Comparison of ENCODE assay signal across 8 cellular contexts in the genomic region with DNA sequence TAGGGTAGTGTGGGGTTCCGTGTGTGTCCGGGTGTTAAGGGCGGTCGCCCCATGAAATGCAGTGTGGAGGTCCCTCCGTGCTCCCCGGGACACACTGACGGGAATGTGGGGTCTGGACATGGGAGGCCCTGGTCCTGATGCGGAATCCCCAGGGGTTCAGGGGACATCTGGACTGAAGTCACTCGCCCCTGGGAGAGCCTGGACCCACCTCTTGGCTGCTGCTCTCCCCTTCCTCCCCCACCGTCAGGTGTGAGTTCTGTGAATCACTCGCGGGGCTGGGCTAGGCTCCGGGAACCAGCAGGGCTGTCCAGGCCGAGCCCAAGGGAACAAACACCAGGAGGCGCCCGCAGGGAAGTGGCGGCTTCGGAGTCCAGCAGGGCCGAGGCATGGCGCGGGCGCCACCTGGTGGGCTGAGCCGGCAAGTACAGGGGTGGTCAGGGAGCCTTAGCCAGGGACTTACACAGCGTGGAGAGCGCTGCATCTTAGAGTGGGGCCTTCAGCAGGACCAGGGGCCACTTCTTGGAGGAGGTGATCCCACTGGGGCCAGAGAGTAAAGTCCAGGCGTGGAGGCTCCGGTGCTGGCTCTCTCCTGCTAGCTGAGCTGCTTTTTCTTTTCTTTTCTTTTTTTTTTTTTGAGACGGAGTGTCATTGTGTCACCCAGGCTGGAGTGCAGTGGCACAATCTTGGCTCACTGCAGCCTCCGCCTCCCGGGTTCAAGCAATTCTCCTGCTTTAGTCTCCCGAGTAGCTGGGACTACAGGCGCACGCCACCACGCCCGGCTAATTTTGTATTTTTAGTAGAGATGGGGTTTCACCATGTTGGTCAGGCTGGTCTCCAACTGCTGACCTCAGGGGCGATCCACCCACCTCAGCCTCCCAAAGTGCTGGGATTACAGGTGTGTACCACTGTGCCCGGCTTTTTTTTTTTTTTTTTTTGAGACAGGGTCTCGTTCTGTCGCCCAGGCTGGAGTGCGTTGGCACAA. TPM values are rescaled to one million over a fixed set of nuclear protein-coding genes. Genes with fewer than 3 reads are reported as not detected.
DNase-seq lines count a peak whose midpoint lies in the region; ATAC-seq and TF ChIP-seq lines count a peak whose summit lies in the region.

No MANE protein-coding gene starts in this region.

- intact Hi-C loops in breast epithelium (cut with DNase I; ENCODE audit: low total_unique reads) = loop anchor here (5.0 kb wide), 1 partner anchor 816 kb away; no protein-coding TSS in a partner anchor

- H3K4me3 ChIP-seq in breast epithelium = peak overlapping the region in 1 of 3 donors; percentile 26

- H3K4me1 ChIP-seq in breast epithelium = no peaks in the 10 kb centered on the region

- H3K36me3 ChIP-seq in breast epithelium = no peaks in the 10 kb centered on the region

- no peaks in the 10 kb centered on the region for H3K27me3 ChIP-seq in breast epithelium

- ATAC-seq in GM18511 (IDR thresholded peaks at IDR 0.05; ENCODE audit: unreplicated experiment) (peak; percentile 94), HG03108 (IDR thresholded peaks at IDR 0.05; ENCODE audit: unreplicated experiment) (peak; percentile 77), WTC11 (peak; percentile 86)

- H3K27me3 Mint-ChIP-seq in WTC11 (ENCODE audit: low read depth) = no peaks in the 10 kb centered on the region

- TF ChIP-seq CTCF in WTC11 (IDR thresholded peaks at IDR 0.05) (peak; percentile 97), breast epithelium (IDR thresholded peaks at IDR 0.05) (peak; percentile 92 to 97 (median 95))

- H3K36me3 Mint-ChIP-seq in WTC11 = peaks cover 8% of the 10 kb centered on the region; the same call in 1 of the 2 replicates

- CTCF ChIA-PET in WTC11 (lab: Charles Lee) = interaction anchor here (0.7 to 2.8 kb wide), 7 partner anchors 19 to 526 kb away, joined by 3 to 28 read pairs (median 4); a partner anchor contains a TSS

- POLR2A ChIA-PET in WTC11 (lab: Charles Lee) = interaction anchor here (0.7 to 2.1 kb wide), 2 partner anchors 20 to 215 kb away, joined by 3 to 11 read pairs; a partner anchor contains a TSS

- DNase-seq in A172 (ENCODE audit: low spot score) = peak; percentile 83
- peak; percentile 56 for DNase-seq in NCI-H2196 treated with DMSO at 0.1 percent for 48 hours (lab: John Stamatoyannopoulos, UW; ENCODE audit: unreplicated experiment)
- DNase-seq in WTC11 (ENCODE audit: low spot score) = peak; percentile 97
- peak; percentile 79 to 93 for DNase-seq in breast epithelium (ENCODE audit: low spot score in 2 of 2)
- peak; percentile 88 for DNase-seq in iris pigment epithelial cell (ENCODE audit: low read depth)
- peak; percentile 76 to 86 for DNase-seq in stimulated activated CD4-positive, alpha-beta T cell treated with anti-CD3 and anti-CD28 coated beads, Interleukin-15, amount 100 ng/mL, for 48 hours (ENCODE audit: low read depth in 2 of 2)

- no peak overlapping the region for H3K27ac Mint-ChIP-seq in WTC11

- peak overlapping the region in 1 of 2 donors; percentile 65 for H3K27ac ChIP-seq in breast epithelium

- H3K9me3 ChIP-seq in breast epithelium = no peaks in the 10 kb centered on the region

- H3K4me1 Mint-ChIP-seq in WTC11 = peaks cover 12% of the 10 kb centered on the region

- TF ChIP-seq POLR2A in breast epithelium (IDR thresholded peaks at IDR 0.05) = no peak

- no peak overlapping the region for H3K4me3 Mint-ChIP-seq in WTC11

- H3K9me3 Mint-ChIP-seq in WTC11 = no peaks in the 10 kb centered on the region

TF ChIP-seq in WTC11, 78 proteins besides CTCF, POLR2A, EP300 and RAD21 (continues in another document):
- peak; percentile 34; the same call in 1 of the 2 replicates for TF ChIP-seq FOXK1 (CRISPR knock-in tag; IDR thresholded peaks at IDR 0.05)
- peak; percentile 86 for TF ChIP-seq ZNF423 (CRISPR knock-in tag; IDR thresholded peaks at IDR 0.05)
- TF ChIP-seq ZNF121 (CRISPR knock-in tag; IDR thresholded peaks at IDR 0.05) = peak; percentile 60; the same call in 1 of the 2 replicates
- TF ChIP-seq, protein P1, sequence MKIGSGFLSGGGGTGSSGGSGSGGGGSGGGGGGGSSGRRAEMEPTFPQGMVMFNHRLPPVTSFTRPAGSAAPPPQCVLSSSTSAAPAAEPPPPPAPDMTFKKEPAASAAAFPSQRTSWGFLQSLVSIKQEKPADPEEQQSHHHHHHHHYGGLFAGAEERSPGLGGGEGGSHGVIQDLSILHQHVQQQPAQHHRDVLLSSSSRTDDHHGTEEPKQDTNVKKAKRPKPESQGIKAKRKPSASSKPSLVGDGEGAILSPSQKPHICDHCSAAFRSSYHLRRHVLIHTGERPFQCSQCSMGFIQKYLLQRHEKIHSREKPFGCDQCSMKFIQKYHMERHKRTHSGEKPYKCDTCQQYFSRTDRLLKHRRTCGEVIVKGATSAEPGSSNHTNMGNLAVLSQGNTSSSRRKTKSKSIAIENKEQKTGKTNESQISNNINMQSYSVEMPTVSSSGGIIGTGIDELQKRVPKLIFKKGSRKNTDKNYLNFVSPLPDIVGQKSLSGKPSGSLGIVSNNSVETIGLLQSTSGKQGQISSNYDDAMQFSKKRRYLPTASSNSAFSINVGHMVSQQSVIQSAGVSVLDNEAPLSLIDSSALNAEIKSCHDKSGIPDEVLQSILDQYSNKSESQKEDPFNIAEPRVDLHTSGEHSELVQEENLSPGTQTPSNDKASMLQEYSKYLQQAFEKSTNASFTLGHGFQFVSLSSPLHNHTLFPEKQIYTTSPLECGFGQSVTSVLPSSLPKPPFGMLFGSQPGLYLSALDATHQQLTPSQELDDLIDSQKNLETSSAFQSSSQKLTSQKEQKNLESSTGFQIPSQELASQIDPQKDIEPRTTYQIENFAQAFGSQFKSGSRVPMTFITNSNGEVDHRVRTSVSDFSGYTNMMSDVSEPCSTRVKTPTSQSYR (CRISPR knock-in tag; IDR thresholded peaks at IDR 0.05) = no peak
- TF ChIP-seq, protein P2, sequence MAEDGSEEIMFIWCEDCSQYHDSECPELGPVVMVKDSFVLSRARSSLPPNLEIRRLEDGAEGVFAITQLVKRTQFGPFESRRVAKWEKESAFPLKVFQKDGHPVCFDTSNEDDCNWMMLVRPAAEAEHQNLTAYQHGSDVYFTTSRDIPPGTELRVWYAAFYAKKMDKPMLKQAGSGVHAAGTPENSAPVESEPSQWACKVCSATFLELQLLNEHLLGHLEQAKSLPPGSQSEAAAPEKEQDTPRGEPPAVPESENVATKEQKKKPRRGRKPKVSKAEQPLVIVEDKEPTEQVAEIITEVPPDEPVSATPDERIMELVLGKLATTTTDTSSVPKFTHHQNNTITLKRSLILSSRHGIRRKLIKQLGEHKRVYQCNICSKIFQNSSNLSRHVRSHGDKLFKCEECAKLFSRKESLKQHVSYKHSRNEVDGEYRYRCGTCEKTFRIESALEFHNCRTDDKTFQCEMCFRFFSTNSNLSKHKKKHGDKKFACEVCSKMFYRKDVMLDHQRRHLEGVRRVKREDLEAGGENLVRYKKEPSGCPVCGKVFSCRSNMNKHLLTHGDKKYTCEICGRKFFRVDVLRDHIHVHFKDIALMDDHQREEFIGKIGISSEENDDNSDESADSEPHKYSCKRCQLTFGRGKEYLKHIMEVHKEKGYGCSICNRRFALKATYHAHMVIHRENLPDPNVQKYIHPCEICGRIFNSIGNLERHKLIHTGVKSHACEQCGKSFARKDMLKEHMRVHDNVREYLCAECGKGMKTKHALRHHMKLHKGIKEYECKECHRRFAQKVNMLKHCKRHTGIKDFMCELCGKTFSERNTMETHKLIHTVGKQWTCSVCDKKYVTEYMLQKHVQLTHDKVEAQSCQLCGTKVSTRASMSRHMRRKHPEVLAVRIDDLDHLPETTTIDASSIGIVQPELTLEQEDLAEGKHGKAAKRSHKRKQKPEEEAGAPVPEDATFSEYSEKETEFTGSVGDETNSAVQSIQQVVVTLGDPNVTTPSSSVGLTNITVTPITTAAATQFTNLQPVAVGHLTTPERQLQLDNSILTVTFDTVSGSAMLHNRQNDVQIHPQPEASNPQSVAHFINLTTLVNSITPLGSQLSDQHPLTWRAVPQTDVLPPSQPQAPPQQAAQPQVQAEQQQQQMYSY (CRISPR knock-in tag; IDR thresholded peaks at IDR 0.05) = no peak
- no peak for TF ChIP-seq CREB1 (CRISPR knock-in tag; IDR thresholded peaks at IDR 0.05)
- TF ChIP-seq SP1 (CRISPR knock-in tag; conservative IDR thresholded peaks at IDR 0.05) = 0 out of 2 replicates have a peak, but pooled peaks have one; percentile 50
- peak; percentile 68; the same call in 1 of the 2 replicates for TF ChIP-seq EMX1 (CRISPR knock-in tag; IDR thresholded peaks at IDR 0.05)
- TF ChIP-seq, protein P3, sequence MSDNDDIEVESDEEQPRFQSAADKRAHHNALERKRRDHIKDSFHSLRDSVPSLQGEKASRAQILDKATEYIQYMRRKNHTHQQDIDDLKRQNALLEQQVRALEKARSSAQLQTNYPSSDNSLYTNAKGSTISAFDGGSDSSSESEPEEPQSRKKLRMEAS (CRISPR knock-in tag; IDR thresholded peaks at IDR 0.05) = 0 out of 2 replicates have a peak, but pooled peaks have one; percentile 16
- TF ChIP-seq, protein P4, sequence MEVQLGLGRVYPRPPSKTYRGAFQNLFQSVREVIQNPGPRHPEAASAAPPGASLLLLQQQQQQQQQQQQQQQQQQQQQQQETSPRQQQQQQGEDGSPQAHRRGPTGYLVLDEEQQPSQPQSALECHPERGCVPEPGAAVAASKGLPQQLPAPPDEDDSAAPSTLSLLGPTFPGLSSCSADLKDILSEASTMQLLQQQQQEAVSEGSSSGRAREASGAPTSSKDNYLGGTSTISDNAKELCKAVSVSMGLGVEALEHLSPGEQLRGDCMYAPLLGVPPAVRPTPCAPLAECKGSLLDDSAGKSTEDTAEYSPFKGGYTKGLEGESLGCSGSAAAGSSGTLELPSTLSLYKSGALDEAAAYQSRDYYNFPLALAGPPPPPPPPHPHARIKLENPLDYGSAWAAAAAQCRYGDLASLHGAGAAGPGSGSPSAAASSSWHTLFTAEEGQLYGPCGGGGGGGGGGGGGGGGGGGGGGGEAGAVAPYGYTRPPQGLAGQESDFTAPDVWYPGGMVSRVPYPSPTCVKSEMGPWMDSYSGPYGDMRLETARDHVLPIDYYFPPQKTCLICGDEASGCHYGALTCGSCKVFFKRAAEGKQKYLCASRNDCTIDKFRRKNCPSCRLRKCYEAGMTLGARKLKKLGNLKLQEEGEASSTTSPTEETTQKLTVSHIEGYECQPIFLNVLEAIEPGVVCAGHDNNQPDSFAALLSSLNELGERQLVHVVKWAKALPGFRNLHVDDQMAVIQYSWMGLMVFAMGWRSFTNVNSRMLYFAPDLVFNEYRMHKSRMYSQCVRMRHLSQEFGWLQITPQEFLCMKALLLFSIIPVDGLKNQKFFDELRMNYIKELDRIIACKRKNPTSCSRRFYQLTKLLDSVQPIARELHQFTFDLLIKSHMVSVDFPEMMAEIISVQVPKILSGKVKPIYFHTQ (CRISPR knock-in tag; IDR thresholded peaks at IDR 0.05) = no peak

RNA-seq across cellular contexts. Expression of a gene that starts 20.1 kb away (rescaled TPM):
- 39.5 and 43.6 TPM in 2 replicates for total RNA-seq in A172 (2014; rRNA removed; shearing (Covaris generic))
- total RNA-seq in WTC11 (2021) = 14.3 to 18.1 TPM (median 16.0 TPM) in 3 replicates
- 10 to 100 TPM; 11.9 to 20.6 (median 14.9) TPM for total RNA-seq in breast epithelium
